8 cellular contexts compared by ENCODE assay signal in genomic region chr6:136365781-136366354, GRCh38.
DNase-seq lines count a peak whose midpoint lies in the region; ATAC-seq and TF ChIP-seq lines count a peak whose summit lies in the region.

No MANE protein-coding gene starts in this region.

- H3K27ac ChIP-seq in tibial artery: no peak overlapping the region

- no peak for TF ChIP-seq CTCF in tibial artery (IDR thresholded peaks at IDR 0.05)

- H3K4me1 ChIP-seq in tibial artery: peaks cover 0 to 5% (median 0%) of the 10 kb centered on the region in 4 donors

- intact Hi-C loops in tibial artery (cut with DNase I; ENCODE audit: low total_unique reads): no loop called here

- peak; percentile 5 for DNase-seq in activated effector memory CD4-positive, alpha-beta T cell treated with Interleukin-2 at 50 U/mL for 16 hours
- no peak for DNase-seq in activated effector memory CD4-positive, alpha-beta T cell treated with anti-CD3 and anti-CD28 coated beads, Interleukin-2, amount 50 U/mL, for 16 hours
- peak; percentile 16 to 25 for DNase-seq in activated CD4-positive, alpha-beta T cell treated with anti-CD3 and anti-CD28 coated beads, Interleukin-2, amount 50 U/mL, for 48 hours
- DNase-seq in inferior parietal cortex (ENCODE audit: extremely low spot score) (peak; percentile 70), tibial artery (peak; percentile 76 to 78), LoVo (ENCODE audit: low spot score) (no peak), NCI-H526 treated with DMSO at 0.1 percent for 48 hours (lab: John Stamatoyannopoulos, UW) (no peak)

- H3K27me3 ChIP-seq in tibial artery: no peaks in the 10 kb centered on the region

- no peak overlapping the region for H3K4me3 ChIP-seq in tibial artery

- peaks cover 0 to 27% (median 3%) of the 10 kb centered on the region in 3 donors for H3K36me3 ChIP-seq in tibial artery

- H3K9me3 ChIP-seq in tibial artery: no peaks in the 10 kb centered on the region

- ATAC-seq in HG03280 (IDR thresholded peaks at IDR 0.05; ENCODE audit: unreplicated experiment): no peak

Comparison
In these comparisons a context has a peak if more than half of its experiments do, and no peak if none do; other contexts are left out.
1. DNase-seq: peak in activated effector memory CD4-positive, alpha-beta T cell treated with Interleukin-2 at 50 U/mL for 16 hours (single experiment), activated CD4-positive, alpha-beta T cell treated with anti-CD3 and anti-CD28 coated beads, Interleukin-2, amount 50 U/mL, for 48 hours (2 of 2), inferior parietal cortex (single experiment) and tibial artery (2 of 2); none in activated effector memory CD4-positive, alpha-beta T cell treated with anti-CD3 and anti-CD28 coated beads, Interleukin-2, amount 50 U/mL, for 16 hours (single experiment), LoVo (single experiment) and NCI-H526 treated with DMSO at 0.1 percent for 48 hours (single experiment).